Comparison of ENCODE assay signal across 21 cellular contexts in genomic region chr13:23722726-23723453, GRCh38.
A peak's percentile ranks its signal among the peaks of the same experiment; 100 is the strongest.
DNase-seq lines count a peak whose midpoint lies in the region; ATAC-seq and TF ChIP-seq lines count a peak whose summit lies in the region.
"Had no signal": no experiment of that assay in that cellular context is flagged by ENCODE, and none has a peak within 500 bp of the region (broad histone marks: within the 10 kb centered on the region; RNA-seq: fewer than 3 reads in every experiment).

No MANE protein-coding gene starts in this region.

- H3K27me3 Mint-ChIP-seq in nephron progenitor cell (ENCODE audit: low read depth, poor library complexity), result no peaks in the 10 kb centered on the region
- H3K27me3 Mint-ChIP-seq: activated CD4-positive, alpha-beta T cell treated with anti-CD3 and anti-CD28 coated beads for 36 hours; activated CD8-positive, alpha-beta memory T cell treated with anti-CD3 and anti-CD28 coated beads, Interleukin-2, amount 10 ng/mL, durations not matched to agents 7 days and 5 days; activated naive CD8-positive, alpha-beta T cell treated with anti-CD3 and anti-CD28 coated beads, Interleukin-2, amount 50 U/mL, for 24 hours had no signal

- H3K27ac Mint-ChIP-seq in nephron progenitor cell, result peak overlapping the region; percentile 81
- H3K27ac Mint-ChIP-seq: activated CD4-positive, alpha-beta T cell treated with anti-CD3 and anti-CD28 coated beads for 36 hours; activated CD8-positive, alpha-beta memory T cell treated with anti-CD3 and anti-CD28 coated beads, Interleukin-2, amount 10 ng/mL, durations not matched to agents 7 days and 5 days; activated naive CD8-positive, alpha-beta T cell treated with anti-CD3 and anti-CD28 coated beads, Interleukin-2, amount 50 U/mL, for 24 hours; activated T-helper 2 cell treated with anti-CD3 and anti-CD28 coated beads, Interferon-gamma antibody, Interleukin-2, Interleukin-4, amounts not matched to agents 10 μg/mL and 5 μg/mL and 100 μg/mL, durations not matched to agents 14 hours and 24 hours and 36 hours had no signal

- TF ChIP-seq CTCF in heart right ventricle (IDR thresholded peaks at IDR 0.05) (no peak), nephron progenitor cell (IDR thresholded peaks at IDR 0.05) (no peak), uterus (IDR thresholded peaks at IDR 0.05) (no peak)

- H3K4me1 ChIP-seq in heart right ventricle (peaks cover 0 to 7% (median 0%) of the 10 kb centered on the region in 9 donors), adipocyte (ENCODE audit: control insufficient read depth, insufficient read depth, low read length) (peaks cover 50% of the 10 kb centered on the region), uterus (no peaks in the 10 kb centered on the region)
- H3K4me1 ChIP-seq: BLaER1, breast epithelium had no signal

- peaks cover 8% of the 10 kb centered on the region for H3K9me3 Mint-ChIP-seq in nephron progenitor cell
- H3K9me3 Mint-ChIP-seq: activated naive CD8-positive, alpha-beta T cell treated with anti-CD3 and anti-CD28 coated beads, Interleukin-2, amount 50 U/mL, for 24 hours; activated T-helper 2 cell treated with anti-CD3 and anti-CD28 coated beads, Interferon-gamma antibody, Interleukin-2, Interleukin-4, amounts not matched to agents 10 μg/mL and 5 μg/mL and 100 μg/mL, durations not matched to agents 14 hours and 24 hours and 36 hours had no signal

- no peaks in the 10 kb centered on the region for H3K27me3 ChIP-seq in heart right ventricle
- no peaks in the 10 kb centered on the region for H3K27me3 ChIP-seq in adipocyte (replicated peaks; ENCODE audit: control insufficient read depth, insufficient read depth, low read length)
- H3K27me3 ChIP-seq in uterus, result no peaks in the 10 kb centered on the region
- H3K27me3 ChIP-seq: BLaER1, breast epithelium, neutrophil had no signal

- H3K4me3 Mint-ChIP-seq in nephron progenitor cell, result no peak overlapping the region
- H3K4me3 Mint-ChIP-seq: activated CD4-positive, alpha-beta T cell treated with anti-CD3 and anti-CD28 coated beads for 36 hours; activated CD8-positive, alpha-beta memory T cell treated with anti-CD3 and anti-CD28 coated beads, Interleukin-2, amount 10 ng/mL, durations not matched to agents 7 days and 5 days; activated naive CD8-positive, alpha-beta T cell treated with anti-CD3 and anti-CD28 coated beads, Interleukin-2, amount 50 U/mL, for 24 hours had no signal

- no peak for ATAC-seq in heart right ventricle
- no peak for ATAC-seq in Right ventricle myocardium inferior
- no peak for ATAC-seq in GM18502 (IDR thresholded peaks at IDR 0.05; ENCODE audit: poor library complexity, unreplicated experiment)
- no peak for ATAC-seq in HG03442 (IDR thresholded peaks at IDR 0.05; ENCODE audit: unreplicated experiment)
- ATAC-seq in HG03460 (IDR thresholded peaks at IDR 0.05; ENCODE audit: unreplicated experiment), result no peak
- ATAC-seq: activated CD4-positive, alpha-beta T cell treated with anti-CD3 and anti-CD28 coated beads for 36 hours; activated CD8-positive, alpha-beta memory T cell treated with anti-CD3 and anti-CD28 coated beads, Interleukin-2, amount 10 ng/mL, durations not matched to agents 7 days and 5 days; activated naive CD8-positive, alpha-beta T cell treated with anti-CD3 and anti-CD28 coated beads, Interleukin-2, amount 50 U/mL, for 24 hours had no signal

- WGBS in heart right ventricle, 2 donors, result 84 to 86% methylated on average over 6 of the region's 6 CpGs

- intact Hi-C loops in heart right ventricle (cut with DNase I) (loop anchor here in 2 of 10 donors (10.0 kb wide), 1 partner anchor 142 kb away; no protein-coding TSS in a partner anchor), Right ventricle myocardium inferior (cut with DNase I) (no loop called here), uterus (cut with DNase I; ENCODE audit: low total_unique reads) (no loop called here)

- H3K4me3 ChIP-seq in heart right ventricle (no peak overlapping the region), adipocyte (ENCODE audit: low read length) (no peak overlapping the region), uterus (no peak overlapping the region)
- H3K4me3 ChIP-seq: BLaER1, breast epithelium had no signal

- H3K36me3 ChIP-seq in heart right ventricle, result peaks cover 0 to 2% (median 0%) of the 10 kb centered on the region in 9 donors
- H3K36me3 ChIP-seq in adipocyte (ENCODE audit: control insufficient read depth, insufficient read depth, low read length, severe bottlenecking), result no peaks in the 10 kb centered on the region
- H3K36me3 ChIP-seq in uterus, result no peaks in the 10 kb centered on the region
- H3K36me3 ChIP-seq: BLaER1, breast epithelium, neutrophil had no signal

- no peak for TF ChIP-seq POLR2A in uterus (IDR thresholded peaks at IDR 0.05)

- no peak for DNase-seq in heart right ventricle
- no peak for DNase-seq in Right ventricle myocardium inferior (ENCODE audit: missing footprints)
- DNase-seq in adipocyte (ENCODE audit: low read depth), result no peak
- no peak for DNase-seq in nephron progenitor cell
- DNase-seq in uterus, result no peak
- DNase-seq: activated CD4-positive, alpha-beta T cell treated with anti-CD3 and anti-CD28 coated beads for 36 hours; activated CD8-positive, alpha-beta memory T cell treated with anti-CD3 and anti-CD28 coated beads, Interleukin-2, amount 10 ng/mL, durations not matched to agents 7 days and 5 days; activated naive CD8-positive, alpha-beta T cell treated with anti-CD3 and anti-CD28 coated beads, Interleukin-2, amount 50 U/mL, for 24 hours; NCI-H1436; NCI-H446; NK-92 treated with Interleukin-12 subunit alpha and Interleukin-12 subunit beta, amount 100 ng/mL, for 24 hours; retina; stimulated activated naive CD4-positive, alpha-beta T cell had no signal

- no peaks in the 10 kb centered on the region for H3K9me3 ChIP-seq in heart right ventricle
- no peaks in the 10 kb centered on the region for H3K9me3 ChIP-seq in adipocyte (ENCODE audit: control insufficient read depth, low read length)
- H3K9me3 ChIP-seq in uterus, result no peaks in the 10 kb centered on the region
- H3K9me3 ChIP-seq: breast epithelium, neutrophil had no signal

- peaks cover 5% of the 10 kb centered on the region for H3K36me3 Mint-ChIP-seq in nephron progenitor cell (ENCODE audit: low read depth)
- H3K36me3 Mint-ChIP-seq: activated CD8-positive, alpha-beta memory T cell treated with anti-CD3 and anti-CD28 coated beads, Interleukin-2, amount 10 ng/mL, durations not matched to agents 7 days and 5 days had no signal

- H3K4me1 Mint-ChIP-seq in nephron progenitor cell, result peaks cover 27% of the 10 kb centered on the region
- H3K4me1 Mint-ChIP-seq: activated CD8-positive, alpha-beta memory T cell treated with anti-CD3 and anti-CD28 coated beads, Interleukin-2, amount 10 ng/mL, durations not matched to agents 7 days and 5 days had no signal

- H3K27ac ChIP-seq in heart right ventricle, result peak overlapping the region in 6 of 10 donors; percentile 13 to 61 (median 38)
- peak overlapping the region; percentile 53 for H3K27ac ChIP-seq in uterus
- H3K27ac ChIP-seq: BLaER1, breast epithelium, neutrophil, RWPE1 had no signal

- H3K9ac ChIP-seq in adipocyte (ENCODE audit: low read length), result peak overlapping the region; percentile 79
- H3K9ac ChIP-seq: BLaER1 had no signal
